Comparison of ENCODE assay signal across 1 cellular context in genomic region chr10:23984405-23984804, GRCh38.
TF ChIP-seq lines count a peak whose summit lies in the region.
"Not testable (repeated sequence)": the region's sequence is repeated elsewhere in the genome, so short reads cannot be mapped to it uniquely, and the experiment has no call there.

No MANE protein-coding gene starts in this region.

- H3K4me3 ChIP-seq in HEK293 (ENCODE audit: low read depth, low read length): not testable (repeated sequence)

- POLR2A ChIA-PET in HEK293 (lab: Yijun Ruan, JAX): not testable (repeated sequence)

- H3K27ac ChIP-seq in HEK293 (ENCODE audit: extremely low read depth, low read depth, low read length): not testable (repeated sequence)

- H3K4me1 ChIP-seq in HEK293 (ENCODE audit: control insufficient read depth, insufficient read depth, low read length): not testable (repeated sequence)

- not testable (repeated sequence) for TF ChIP-seq CTCF in HEK293 (tag by site-specific recombination; IDR thresholded peaks at IDR 0.05)

- CTCF ChIA-PET in HEK293 (lab: Yijun Ruan, JAX): interaction anchor here (0.6 to 0.9 kb wide), 3 partner anchors 10 to 294 kb away, joined by 3 to 6 read pairs (median 3); no protein-coding TSS in a partner anchor

- not testable (repeated sequence) for H3K9me3 ChIP-seq in HEK293 (ENCODE audit: control insufficient read depth, insufficient read depth, low read depth, low read length)

- H3K36me3 ChIP-seq in HEK293 (ENCODE audit: control insufficient read depth in 2 of 2, insufficient read depth in 1 of 2, low read length in 2 of 2): not testable (repeated sequence)

TF ChIP-seq in HEK293, 187 proteins besides CTCF, POLR2A, EP300 and RAD21:
- TF ChIP-seq ZNF280D (tag by site-specific recombination; IDR thresholded peaks at IDR 0.05) (0 out of 2 replicates have a peak, but pooled peaks have one; percentile 48), ZNF146 (tag by site-specific recombination; IDR thresholded peaks at IDR 0.05) (peak; percentile 90)
